ENCODE assay signal across 1 cellular context in the genomic region with DNA sequence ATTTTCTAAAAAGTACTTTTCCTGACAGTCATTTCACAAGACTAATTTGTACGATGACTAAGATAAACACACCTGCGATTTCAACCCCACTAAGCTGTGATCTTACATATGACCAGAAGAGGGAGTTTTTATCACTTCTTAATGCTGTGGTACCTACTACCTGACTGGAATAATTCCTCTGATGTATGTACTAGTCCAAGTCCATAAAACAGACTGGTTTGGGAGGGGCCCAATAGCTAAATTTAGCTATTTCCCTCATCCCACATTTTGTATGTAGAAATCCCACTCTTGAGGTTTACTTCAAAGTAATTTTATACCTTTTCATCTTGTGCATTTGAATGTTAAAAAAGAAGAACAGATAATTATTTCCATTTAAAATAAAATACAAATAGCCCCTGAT.
TF ChIP-seq lines count a peak whose summit lies in the region.

No MANE protein-coding gene starts in this region.

TF ChIP-seq in GM23338, 12 proteins besides CTCF, POLR2A, EP300 and RAD21 (continued from another document):
- TF ChIP-seq CREB1 (CRISPR knock-in tag; IDR thresholded peaks at IDR 0.05; ENCODE audit: low read depth), result no peak
- TF ChIP-seq EZH2 (IDR thresholded peaks at IDR 0.05; ENCODE audit: low read depth, unreplicated experiment), result no peak
- TF ChIP-seq NANOG (IDR thresholded peaks at IDR 0.05; ENCODE audit: borderline replicate concordance), result no peak
- TF ChIP-seq, protein P1, sequence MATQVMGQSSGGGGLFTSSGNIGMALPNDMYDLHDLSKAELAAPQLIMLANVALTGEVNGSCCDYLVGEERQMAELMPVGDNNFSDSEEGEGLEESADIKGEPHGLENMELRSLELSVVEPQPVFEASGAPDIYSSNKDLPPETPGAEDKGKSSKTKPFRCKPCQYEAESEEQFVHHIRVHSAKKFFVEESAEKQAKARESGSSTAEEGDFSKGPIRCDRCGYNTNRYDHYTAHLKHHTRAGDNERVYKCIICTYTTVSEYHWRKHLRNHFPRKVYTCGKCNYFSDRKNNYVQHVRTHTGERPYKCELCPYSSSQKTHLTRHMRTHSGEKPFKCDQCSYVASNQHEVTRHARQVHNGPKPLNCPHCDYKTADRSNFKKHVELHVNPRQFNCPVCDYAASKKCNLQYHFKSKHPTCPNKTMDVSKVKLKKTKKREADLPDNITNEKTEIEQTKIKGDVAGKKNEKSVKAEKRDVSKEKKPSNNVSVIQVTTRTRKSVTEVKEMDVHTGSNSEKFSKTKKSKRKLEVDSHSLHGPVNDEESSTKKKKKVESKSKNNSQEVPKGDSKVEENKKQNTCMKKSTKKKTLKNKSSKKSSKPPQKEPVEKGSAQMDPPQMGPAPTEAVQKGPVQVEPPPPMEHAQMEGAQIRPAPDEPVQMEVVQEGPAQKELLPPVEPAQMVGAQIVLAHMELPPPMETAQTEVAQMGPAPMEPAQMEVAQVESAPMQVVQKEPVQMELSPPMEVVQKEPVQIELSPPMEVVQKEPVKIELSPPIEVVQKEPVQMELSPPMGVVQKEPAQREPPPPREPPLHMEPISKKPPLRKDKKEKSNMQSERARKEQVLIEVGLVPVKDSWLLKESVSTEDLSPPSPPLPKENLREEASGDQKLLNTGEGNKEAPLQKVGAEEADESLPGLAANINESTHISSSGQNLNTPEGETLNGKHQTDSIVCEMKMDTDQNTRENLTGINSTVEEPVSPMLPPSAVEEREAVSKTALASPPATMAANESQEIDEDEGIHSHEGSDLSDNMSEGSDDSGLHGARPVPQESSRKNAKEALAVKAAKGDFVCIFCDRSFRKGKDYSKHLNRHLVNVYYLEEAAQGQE (IDR thresholded peaks at IDR 0.05; ENCODE audit: unreplicated experiment), result no peak
- no peak for TF ChIP-seq JUNB (IDR thresholded peaks at IDR 0.05; ENCODE audit: unreplicated experiment)
- no peak for TF ChIP-seq ZNF331 (CRISPR knock-in tag; IDR thresholded peaks at IDR 0.05; ENCODE audit: low read depth)
- no peak for TF ChIP-seq ZNF114 (CRISPR knock-in tag; IDR thresholded peaks at IDR 0.05)
